ENCODE assay signal across 17 cellular contexts in genomic region chr10:10845826-10846225, GRCh38.
"Had no signal": no experiment of that assay in that cellular context is flagged by ENCODE, and none has a peak within 500 bp of the region (broad histone marks: within the 10 kb centered on the region; RNA-seq: fewer than 3 reads in every experiment).

No MANE protein-coding gene starts in this region.

- H3K4me3 Mint-ChIP-seq: dendritic cell treated with granulocyte-macrophage colony-stimulating factor and Interleukin-4, amounts not matched to agents 40 ng/mL and 50 ng/mL, for 4 days; memory B cell; natural killer cell treated with Interleukin-12 subunit alpha and Interleukin-12 subunit beta and Interleukin-15 and Interleukin-18, amount 100 ng/mL, for 72 hours; stimulated activated naive B cell treated with anti-CD40 and anti-IgM and Interleukin-4, amounts not matched to agents 10 μg/mL and 1 μg/mL and 100 μg/mL, for 72 hours; stimulated activated naive CD8-positive, alpha-beta T cell treated with anti-CD3 and anti-CD28 coated beads, Interleukin-15, amount 100 ng/mL, for 72 hours had no signal

- H3K79me2 ChIP-seq: parathyroid adenoma had no signal

- H2AFZ ChIP-seq: parathyroid adenoma had no signal

- H3K9me3 ChIP-seq: gastrocnemius medialis, prostate gland had no signal

- H3K4me1 Mint-ChIP-seq: memory B cell; stimulated activated naive B cell treated with anti-CD40 and anti-IgM and Interleukin-4, amounts not matched to agents 10 μg/mL and 1 μg/mL and 100 μg/mL, for 72 hours; stimulated activated naive CD8-positive, alpha-beta T cell treated with anti-CD3 and anti-CD28 coated beads, Interleukin-15, amount 100 ng/mL, for 72 hours had no signal

- DNase-seq: erythroblast; gastrocnemius medialis; islet precursor cell; midbrain; stimulated activated CD4-positive, alpha-beta T cell treated with anti-CD3 and anti-CD28 coated beads, Interleukin-2, amount 100 ng/mL, for 24 hours; stimulated activated CD4-positive, alpha-beta T cell treated with anti-CD3 and anti-CD28 coated beads, Interleukin-4, amount 100 ng/mL, for 4 hours; stimulated activated naive B cell treated with anti-CD40 and anti-IgM and Interleukin-4, amounts not matched to agents 10 μg/mL and 1 μg/mL and 100 μg/mL, for 72 hours; stimulated activated naive CD8-positive, alpha-beta T cell treated with anti-CD3 and anti-CD28 coated beads, Interleukin-15, amount 100 ng/mL, for 72 hours; trophoblast cell had no signal

- H3K4me3 ChIP-seq: gastrocnemius medialis, prostate gland, skin epidermis had no signal

- H3K36me3 Mint-ChIP-seq: memory B cell; natural killer cell treated with Interleukin-12 subunit alpha and Interleukin-12 subunit beta and Interleukin-15 and Interleukin-18, amount 100 ng/mL, for 72 hours; stimulated activated naive B cell treated with anti-CD40 and anti-IgM and Interleukin-4, amounts not matched to agents 10 μg/mL and 1 μg/mL and 100 μg/mL, for 72 hours had no signal

- H3K4me1 ChIP-seq: gastrocnemius medialis, parathyroid adenoma, prostate gland had no signal

- H3K9me3 Mint-ChIP-seq: memory B cell; natural killer cell treated with Interleukin-12 subunit alpha and Interleukin-12 subunit beta and Interleukin-15 and Interleukin-18, amount 100 ng/mL, for 72 hours had no signal

- H3K27me3 Mint-ChIP-seq: dendritic cell treated with granulocyte-macrophage colony-stimulating factor and Interleukin-4, amounts not matched to agents 40 ng/mL and 50 ng/mL, for 4 days had no signal

- H3K9ac ChIP-seq: parathyroid adenoma had no signal

- H3K36me3 ChIP-seq: gastrocnemius medialis, prostate gland had no signal

- H3K27me3 ChIP-seq: gastrocnemius medialis had no signal

- H3K27ac ChIP-seq: gastrocnemius medialis, parathyroid adenoma, prostate gland had no signal

- ATAC-seq: gastrocnemius medialis; left lobe of liver; natural killer cell treated with Interleukin-12 subunit alpha and Interleukin-12 subunit beta and Interleukin-15 and Interleukin-18, amount 100 ng/mL, for 72 hours; sciatic nerve; stimulated activated naive B cell treated with anti-CD40 and anti-IgM and Interleukin-4, amounts not matched to agents 10 μg/mL and 1 μg/mL and 100 μg/mL, for 72 hours; stimulated activated naive CD8-positive, alpha-beta T cell treated with anti-CD3 and anti-CD28 coated beads, Interleukin-15, amount 100 ng/mL, for 72 hours had no signal

- H3K27ac Mint-ChIP-seq: dendritic cell treated with granulocyte-macrophage colony-stimulating factor and Interleukin-4, amounts not matched to agents 40 ng/mL and 50 ng/mL, for 4 days; memory B cell; natural killer cell treated with Interleukin-12 subunit alpha and Interleukin-12 subunit beta and Interleukin-15 and Interleukin-18, amount 100 ng/mL, for 72 hours; stimulated activated naive B cell treated with anti-CD40 and anti-IgM and Interleukin-4, amounts not matched to agents 10 μg/mL and 1 μg/mL and 100 μg/mL, for 72 hours; stimulated activated naive CD8-positive, alpha-beta T cell treated with anti-CD3 and anti-CD28 coated beads, Interleukin-15, amount 100 ng/mL, for 72 hours had no signal
